In genomic region chr3:42905740-42906084, GRCh38 we compare ENCODE assay signal across 9 cellular contexts. TPM values are rescaled to one million over a fixed set of nuclear protein-coding genes. Genes with fewer than 3 reads are reported as not detected.
DNase-seq lines count a peak whose midpoint lies in the region; ATAC-seq and TF ChIP-seq lines count a peak whose summit lies in the region.
"Had no signal": no experiment of that assay in that cellular context is flagged by ENCODE, and none has a peak within 500 bp of the region (broad histone marks: within the 10 kb centered on the region; RNA-seq: fewer than 3 reads in every experiment).

No MANE protein-coding gene starts in this region.

- no peaks in the 10 kb centered on the region for H3K27me3 ChIP-seq in tibial artery
- H3K27me3 ChIP-seq: neural progenitor cell had no signal

- DNase-seq in activated T-cell treated with anti-CD3 and anti-CD28 coated beads, Interleukin-2, amount 50 U/mL, for 4 hours, result no peak
- DNase-seq in activated T-cell treated with anti-CD3 and anti-CD28 coated beads for 4 hours (no peak), astrocyte of the cerebellum (ENCODE audit: low read depth) (no peak), memory B cell (ENCODE audit: low spot score in 2 of 2) (no peak), tibial artery (no peak), GM03348 (ENCODE audit: low spot score) (no peak), kidney tubule cell (ENCODE audit: low spot score) (no peak)

- H3K36me3 ChIP-seq in tibial artery, result peaks cover 18 to 31% (median 27%) of the 10 kb centered on the region in 3 donors
- H3K36me3 ChIP-seq: neural progenitor cell had no signal

- peaks cover 0 to 21% (median 12%) of the 10 kb centered on the region in 4 donors for H3K4me1 ChIP-seq in tibial artery
- H3K4me1 ChIP-seq: neural progenitor cell had no signal

- peak overlapping the region; percentile 43 for H3K4me3 ChIP-seq in astrocyte of the cerebellum (ENCODE audit: low read depth, low read length)
- peak overlapping the region; percentile 67 to 84 for H3K4me3 ChIP-seq in tibial artery
- H3K4me3 ChIP-seq: neural progenitor cell had no signal

- peak overlapping the region; percentile 75 to 76 for H3K27ac ChIP-seq in tibial artery
- H3K27ac ChIP-seq: neural progenitor cell had no signal

- H3K27ac Mint-ChIP-seq in memory B cell, result no peak overlapping the region
- H3K27ac Mint-ChIP-seq: neural progenitor cell had no signal

- peak overlapping the region; percentile 63 for H3K4me3 Mint-ChIP-seq in activated T-cell treated with anti-CD3 and anti-CD28 coated beads, Interleukin-2, amount 50 U/mL, for 4 hours
- peak overlapping the region; percentile 25 for H3K4me3 Mint-ChIP-seq in memory B cell
- H3K4me3 Mint-ChIP-seq: neural progenitor cell had no signal

- ATAC-seq in activated T-cell treated with anti-CD3 and anti-CD28 coated beads, Interleukin-2, amount 50 U/mL, for 4 hours, result no peak
- ATAC-seq in memory B cell (ENCODE audit: low read depth) (no peak), HG03045 (IDR thresholded peaks at IDR 0.05; ENCODE audit: unreplicated experiment) (no peak)

- H3K27me3 Mint-ChIP-seq in activated T-cell treated with anti-CD3 and anti-CD28 coated beads, Interleukin-2, amount 50 U/mL, for 4 hours (ENCODE audit: low read depth), result peaks cover 37% of the 10 kb centered on the region
- H3K27me3 Mint-ChIP-seq in memory B cell, result peaks cover 28% of the 10 kb centered on the region

- TF ChIP-seq CTCF in astrocyte of the cerebellum (IDR thresholded peaks at IDR 0.05; ENCODE audit: low read depth, low read length, missing control alignments) (no peak), tibial artery (IDR thresholded peaks at IDR 0.05) (no peak)

- intact Hi-C loops in tibial artery (cut with DNase I; ENCODE audit: low total_unique reads), result no loop called here

- H3K9me3 ChIP-seq in tibial artery, result peaks cover 0 to 1% (median 0%) of the 10 kb centered on the region in 3 donors

- H3K9me3 Mint-ChIP-seq in activated T-cell treated with anti-CD3 and anti-CD28 coated beads, Interleukin-2, amount 50 U/mL, for 4 hours, result peaks cover 12% of the 10 kb centered on the region
- H3K9me3 Mint-ChIP-seq in memory B cell, result peaks cover 11% of the 10 kb centered on the region

- peaks cover 8% of the 10 kb centered on the region for H3K4me1 Mint-ChIP-seq in activated T-cell treated with anti-CD3 and anti-CD28 coated beads, Interleukin-2, amount 50 U/mL, for 4 hours (ENCODE audit: low read depth)
- peaks cover 2% of the 10 kb centered on the region for H3K4me1 Mint-ChIP-seq in memory B cell

- in situ Hi-C loops in astrocyte of the cerebellum (cut with HindIII; ENCODE audit: low sequenced_read_pairs), result no loop called here

- H3K36me3 Mint-ChIP-seq in activated T-cell treated with anti-CD3 and anti-CD28 coated beads, Interleukin-2, amount 50 U/mL, for 4 hours (ENCODE audit: insufficient read depth), result peaks cover 4% of the 10 kb centered on the region
- H3K36me3 Mint-ChIP-seq in memory B cell, result peaks cover 7% of the 10 kb centered on the region
- H3K36me3 Mint-ChIP-seq: neural progenitor cell had no signal

RNA-seq across cellular contexts. Expression of gene ZNF662, which starts 0.2 kb away (rescaled TPM):
- total RNA-seq in activated T-cell treated with anti-CD3 and anti-CD28 coated beads, Interleukin-2, amount 50 U/mL, for 4 hours, result 1 to 10 TPM in 2 of 3 donors, under 1 TPM in 1; 0.33 to 1.4 (median 1.0) TPM

RNA-seq across cellular contexts. Expression of gene CYP8B1, which starts 30.0 kb away (rescaled TPM):
- under 1 TPM; 0.05 to 0.10 (median 0.05) TPM for total RNA-seq in activated T-cell treated with anti-CD3 and anti-CD28 coated beads, Interleukin-2, amount 50 U/mL, for 4 hours
